Comparison of ENCODE assay signal across 12 cellular contexts in the genomic region with DNA sequence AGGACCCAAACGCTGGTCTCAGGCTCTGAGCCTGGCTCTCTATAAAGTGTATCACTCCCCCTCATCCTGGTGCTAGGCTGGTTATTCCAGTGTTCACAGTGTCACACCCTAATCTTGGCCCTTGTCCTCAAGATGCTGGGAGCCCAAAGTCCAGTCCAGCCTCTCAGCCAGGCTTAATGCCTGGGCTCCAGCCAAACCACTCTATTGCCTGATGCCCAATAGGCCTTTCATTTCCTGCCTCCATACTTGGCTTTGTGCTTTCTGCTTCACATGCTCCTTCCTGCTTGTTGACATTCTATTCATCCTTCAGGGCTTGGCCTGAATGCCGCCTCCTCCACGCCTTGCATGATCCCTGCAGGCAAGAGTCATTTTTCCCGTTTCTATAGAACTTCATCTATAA. TPM values are rescaled to one million over a fixed set of nuclear protein-coding genes. Genes with fewer than 3 reads are reported as not detected.
DNase-seq lines count a peak whose midpoint lies in the region; ATAC-seq, FAIRE-seq and TF ChIP-seq lines count a peak whose summit lies in the region.
"Had no signal": no experiment of that assay in that cellular context is flagged by ENCODE, and none has a peak within 500 bp of the region (broad histone marks: within the 10 kb centered on the region; RNA-seq: fewer than 3 reads in every experiment).

No MANE protein-coding gene starts in this region.

- peak overlapping the region; percentile 28 to 78 for H3K27ac ChIP-seq in small intestine (ENCODE audit: low read depth in 1 of 2, low read length in 1 of 2)

- H3K27me3 ChIP-seq in small intestine (ENCODE audit: control insufficient read depth in 2 of 2, insufficient read depth in 2 of 2, low read length in 2 of 2) = no peaks in the 10 kb centered on the region

- DNase-seq in H4 (ENCODE audit: low spot score) (peak; percentile 39), SK-MEL-5 (ENCODE audit: low read depth, low spot score) (peak; percentile 90), fibroblast of the aortic adventitia (ENCODE audit: low read depth) (peak; percentile 78), small intestine (peak; percentile 98), GF-D8 (lab: John Stamatoyannopoulos, UW) (no peak)
- DNase-seq: activated naive CD4-positive, alpha-beta T cell treated with anti-CD3 and anti-CD28 coated beads for 36 hours had no signal

- ATAC-seq in HG03045 (IDR thresholded peaks at IDR 0.05; ENCODE audit: unreplicated experiment) = no peak
- no peak for ATAC-seq in GM18868 (IDR thresholded peaks at IDR 0.05; ENCODE audit: unreplicated experiment)
- no peak for ATAC-seq in GM19023 (IDR thresholded peaks at IDR 0.05; ENCODE audit: unreplicated experiment)

- in situ Hi-C loops in SK-MEL-5 (cut with HindIII; ENCODE audit: low pct_unique_long_range_greater_than_20kb, low sequenced_read_pairs) = loop anchor here (25.0 kb wide), 1 partner anchor 132 kb away; no protein-coding TSS in a partner anchor

- no peak for TF ChIP-seq CTCF in fibroblast of the aortic adventitia (IDR thresholded peaks at IDR 0.05; ENCODE audit: insufficient read depth, low read length)

- H3K4me1 ChIP-seq in small intestine (ENCODE audit: control insufficient read depth in 2 of 2, insufficient read depth in 1 of 2, low read depth in 1 of 2, low read length in 1 of 2) = peaks cover 2 to 4% of the 10 kb centered on the region in 2 donors

- H3K4me3 ChIP-seq in fibroblast of the aortic adventitia (ENCODE audit: low read depth, low read length) (no peak overlapping the region), small intestine (ENCODE audit: low read depth in 1 of 2, low read length in 2 of 2) (no peak overlapping the region)
- H3K4me3 ChIP-seq: smooth muscle cell had no signal

- no peak for FAIRE-seq in small intestine (lab: Jason Lieb, UNC)
- FAIRE-seq: GM12892 had no signal

- H3K9me3 ChIP-seq in small intestine (ENCODE audit: control insufficient read depth, low read depth) = no peaks in the 10 kb centered on the region

- no peaks in the 10 kb centered on the region for H3K36me3 ChIP-seq in small intestine (ENCODE audit: control insufficient read depth in 2 of 2, insufficient read depth in 2 of 2, low read length in 2 of 2)

- WGBS in small intestine, 3 donors = 19 to 54% (median 43%) methylated on average over 4 of the region's 4 CpGs

RNA-seq across cellular contexts. Expression of a gene that starts 1.7 kb away (rescaled TPM):
- not detected in 2 replicates for total RNA-seq in H4 (2014; rRNA removed; shearing (Covaris generic))
- total RNA-seq in SK-MEL-5 (2014; rRNA removed; shearing (Covaris generic)) = 0.37 and 0.85 TPM in 2 replicates
- 0.24 and 1.7 TPM in 2 replicates for polyA plus RNA-seq in SK-MEL-5 (2015; cell fraction: cytosol; rRNA removed)
- polyA plus RNA-seq in SK-MEL-5 (2015; cell fraction: nucleus; rRNA removed) = not detected in 2 replicates
- not detected in 2 replicates for total RNA-seq in fibroblast of the aortic adventitia (ENCODE audit: low replicate concordance)
- 1 to 10 TPM in 2 of 3 donors, under 1 TPM in 1; 0.22 to 1.7 (median 1.1) TPM for polyA plus RNA-seq in small intestine
- total RNA-seq: activated naive CD4-positive, alpha-beta T cell treated with anti-CD3 and anti-CD28 coated beads for 36 hours; dermis blood vessel endothelial cell; smooth muscle cell had no signal

RNA-seq across cellular contexts. Expression of a gene that starts 33.5 kb away (rescaled TPM):
- total RNA-seq in H4 (2014; rRNA removed; shearing (Covaris generic)) = 0.92 and 1.0 TPM in 2 replicates
- 0.13 and 0.55 TPM in 2 replicates for total RNA-seq in SK-MEL-5 (2014; rRNA removed; shearing (Covaris generic))
- polyA plus RNA-seq in SK-MEL-5 (2015; cell fraction: cytosol; rRNA removed) = 0.61 and 1.1 TPM in 2 replicates
- polyA plus RNA-seq in SK-MEL-5 (2015; cell fraction: nucleus; rRNA removed) = 0.54 TPM in 1 of 2 replicates, not detected in the other
- total RNA-seq in fibroblast of the aortic adventitia (ENCODE audit: low replicate concordance) = 0.74 and 2.9 TPM in 2 replicates
- 10 to 100 TPM in 1 of 3 donors, 1 to 10 TPM in 2; 8.5 to 16.2 (median 8.9) TPM for polyA plus RNA-seq in small intestine
